Comparison of ENCODE assay signal across 24 cellular contexts in the genomic region with DNA sequence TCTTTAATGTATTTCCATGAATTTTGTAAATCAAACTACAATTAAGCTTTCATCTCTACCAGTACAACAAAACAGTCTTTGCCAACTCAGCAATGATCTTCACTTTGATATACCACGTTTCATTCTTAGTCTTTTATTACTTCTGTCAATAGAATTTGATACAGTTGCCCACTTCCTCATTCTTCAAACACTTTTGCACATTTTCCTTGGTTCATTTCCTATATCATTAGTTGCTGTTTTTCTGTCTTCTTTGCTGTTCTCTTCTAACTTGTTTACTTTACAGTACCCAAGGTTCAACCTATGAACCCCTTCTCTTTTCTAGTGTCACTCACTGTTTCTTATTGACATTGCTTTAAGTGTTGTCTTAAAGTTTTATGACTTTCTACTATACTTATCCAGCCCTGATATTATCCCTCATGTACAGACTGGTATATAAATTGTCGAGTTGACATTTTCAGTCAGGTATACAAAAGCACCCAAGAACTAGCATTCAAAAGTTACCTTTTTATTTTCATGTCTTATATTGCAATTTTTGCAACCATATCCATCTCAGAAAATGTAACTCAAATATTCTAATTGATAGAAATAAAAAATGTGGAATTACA.
"Had no signal": no experiment of that assay in that cellular context is flagged by ENCODE, and none has a peak within 500 bp of the region (broad histone marks: within the 10 kb centered on the region; RNA-seq: fewer than 3 reads in every experiment).

No MANE protein-coding gene starts in this region.

- H3K4me3 ChIP-seq: dorsolateral prefrontal cortex, lung, mucosa of descending colon, pancreas, sigmoid colon, stomach, thyroid gland, vagina had no signal

- H3K36me3 ChIP-seq: neutrophil, pancreas, sigmoid colon, stomach, thyroid gland, vagina had no signal

- DNase-seq: dorsolateral prefrontal cortex; effector CD4-positive, alpha-beta T cell; hypothalamus; immature natural killer cell; islet precursor cell; kidney glomerular epithelial cell; left ventricle myocardium superior; mucosa of descending colon; naive B cell; pancreas; sigmoid colon; stimulated activated CD4-positive, alpha-beta T cell treated with anti-CD3 and anti-CD28 coated beads, Interleukin-2, amount 100 ng/mL, for 24 hours; stimulated activated CD4-positive, alpha-beta T cell treated with anti-CD3 and anti-CD28 coated beads, Interleukin-4, amount 100 ng/mL, for 24 hours; stimulated activated naive CD4-positive, alpha-beta T cell treated with Interleukin-2 at 50 U/mL for 16 hours; stomach; thyroid gland; trophoblast cell had no signal

- H3K27me3 Mint-ChIP-seq: memory B cell; naive B cell; natural killer cell treated with Interleukin-12 subunit alpha and Interleukin-12 subunit beta and Interleukin-15 and Interleukin-18, amount 100 ng/mL, for 72 hours had no signal

- H3K4me1 ChIP-seq: pancreas, thyroid gland, vagina had no signal

- H3K36me3 Mint-ChIP-seq: immature natural killer cell; memory B cell; naive B cell; stimulated activated effector memory CD8-positive, alpha-beta T cell treated with anti-CD3 and anti-CD28 coated beads, Interleukin-12 subunit alpha, Interleukin-12 subunit beta, amount 100 ng/mL, for 72 hours had no signal

- H3K4me1 Mint-ChIP-seq: immature natural killer cell; memory B cell; naive B cell; neural crest cell; stimulated activated effector memory CD8-positive, alpha-beta T cell treated with anti-CD3 and anti-CD28 coated beads, Interleukin-12 subunit alpha, Interleukin-12 subunit beta, amount 100 ng/mL, for 72 hours had no signal

- H3K27ac Mint-ChIP-seq: immature natural killer cell; memory B cell; naive B cell; natural killer cell treated with Interleukin-12 subunit alpha and Interleukin-12 subunit beta and Interleukin-15 and Interleukin-18, amount 100 ng/mL, for 72 hours; stimulated activated effector memory CD8-positive, alpha-beta T cell treated with anti-CD3 and anti-CD28 coated beads, Interleukin-12 subunit alpha, Interleukin-12 subunit beta, amount 100 ng/mL, for 72 hours had no signal

- H3K4me3 Mint-ChIP-seq: immature natural killer cell; memory B cell; naive B cell; natural killer cell treated with Interleukin-12 subunit alpha and Interleukin-12 subunit beta and Interleukin-15 and Interleukin-18, amount 100 ng/mL, for 72 hours; neural crest cell; stimulated activated effector memory CD8-positive, alpha-beta T cell treated with anti-CD3 and anti-CD28 coated beads, Interleukin-12 subunit alpha, Interleukin-12 subunit beta, amount 100 ng/mL, for 72 hours had no signal

- H3K27ac ChIP-seq: dorsolateral prefrontal cortex, neutrophil, pancreas, stomach, thyroid gland, vagina had no signal

- H3K9me3 ChIP-seq: mucosa of descending colon, neutrophil, pancreas, sigmoid colon, stomach, thyroid gland, vagina had no signal

- H3K27me3 ChIP-seq: neutrophil, pancreas, sigmoid colon, stomach, thyroid gland, vagina had no signal

- ATAC-seq: mucosa of descending colon; natural killer cell treated with Interleukin-12 subunit alpha and Interleukin-12 subunit beta and Interleukin-15 and Interleukin-18, amount 100 ng/mL, for 72 hours; pancreas; stimulated activated effector memory CD8-positive, alpha-beta T cell treated with anti-CD3 and anti-CD28 coated beads, Interleukin-12 subunit alpha, Interleukin-12 subunit beta, amount 100 ng/mL, for 72 hours had no signal
